19 cellular contexts compared by ENCODE assay signal in the genomic region with DNA sequence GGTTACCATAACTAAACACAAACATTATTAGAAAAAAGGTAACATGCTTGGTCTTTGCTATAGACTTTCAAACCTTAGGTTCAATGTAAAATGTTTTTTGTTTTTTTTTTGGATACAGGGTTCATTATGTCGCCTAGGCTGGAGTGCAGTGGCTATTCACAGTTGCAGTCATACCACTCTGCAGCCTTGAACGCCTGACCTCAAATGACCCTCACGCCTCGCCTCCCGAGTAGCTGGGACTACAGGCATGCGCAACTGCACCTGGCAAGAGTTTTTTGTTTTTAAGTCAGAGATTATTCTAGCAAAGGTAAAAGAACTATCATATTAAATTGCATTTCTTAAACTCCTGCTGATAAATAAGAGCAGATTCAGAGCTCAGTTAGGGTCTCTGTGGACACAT. TPM values are rescaled to one million over a fixed set of nuclear protein-coding genes. Genes with fewer than 3 reads are reported as not detected.
"Had no signal": no experiment of that assay in that cellular context is flagged by ENCODE, and none has a peak within 500 bp of the region (broad histone marks: within the 10 kb centered on the region; RNA-seq: fewer than 3 reads in every experiment).

No MANE protein-coding gene starts in this region.

- H3K4me1 ChIP-seq: esophagus muscularis mucosa, sigmoid colon, vagina had no signal

- FAIRE-seq: astrocyte, colon had no signal

- H3K27ac ChIP-seq: cardiac muscle cell, esophagus muscularis mucosa, sigmoid colon, vagina had no signal

- H3K36me3 ChIP-seq: cardiac muscle cell, esophagus muscularis mucosa, sigmoid colon, vagina had no signal

- DNase-seq: activated CD4-positive, alpha-beta T cell treated with anti-CD3 and anti-CD28 coated beads, Interleukin-2, amount 50 U/mL, for 4 hours; activated naive CD4-positive, alpha-beta T cell treated with anti-CD3 and anti-CD28 coated beads for 36 hours; naive thymus-derived CD8-positive, alpha-beta T cell; occipital lobe; sigmoid colon; stimulated activated CD4-positive, alpha-beta T cell treated with anti-CD3 and anti-CD28 coated beads, Interleukin-1b, Interleukin-23, amount 100 ng/mL, for 48 hours; T-helper 1 cell; T1000 had no signal

- H3K27me3 ChIP-seq: cardiac muscle cell, esophagus muscularis mucosa, sigmoid colon, vagina had no signal

- ATAC-seq: activated CD4-positive, CD25-positive, alpha-beta regulatory T cell treated with anti-CD3 and anti-CD28 coated beads, Interleukin-2, amount 50 U/mL, for 24 hours; activated T-helper 17 cell treated with anti-CD3 and anti-CD28 coated beads, Interleukin-2, amount 50 U/mL, for 72 hours; naive thymus-derived CD8-positive, alpha-beta T cell; SK-N-SH treated with all-trans-retinoic acid at 6 μM for 48 hours had no signal

- H3K4me3 ChIP-seq: cardiac muscle cell, esophagus muscularis mucosa, sigmoid colon, vagina had no signal

- H3K9me3 ChIP-seq: esophagus muscularis mucosa, sigmoid colon, vagina had no signal

RNA-seq across cellular contexts. Expression of gene NR5A1, which starts 55.1 kb away (rescaled TPM):
- total RNA-seq: activated naive CD4-positive, alpha-beta T cell treated with anti-CD3 and anti-CD28 coated beads for 36 hours; activated T-helper 17 cell treated with anti-CD3 and anti-CD28 coated beads, Interleukin-2, amount 50 U/mL, for 72 hours; astrocyte; glomerular endothelial cell; kidney epithelial cell; mononuclear cell; naive thymus-derived CD8-positive, alpha-beta T cell; sigmoid colon had no signal
- polyA plus RNA-seq: cardiac muscle cell; naive thymus-derived CD8-positive, alpha-beta T cell had no signal
